Comparison of ENCODE assay signal across 31 cellular contexts in the genomic region with DNA sequence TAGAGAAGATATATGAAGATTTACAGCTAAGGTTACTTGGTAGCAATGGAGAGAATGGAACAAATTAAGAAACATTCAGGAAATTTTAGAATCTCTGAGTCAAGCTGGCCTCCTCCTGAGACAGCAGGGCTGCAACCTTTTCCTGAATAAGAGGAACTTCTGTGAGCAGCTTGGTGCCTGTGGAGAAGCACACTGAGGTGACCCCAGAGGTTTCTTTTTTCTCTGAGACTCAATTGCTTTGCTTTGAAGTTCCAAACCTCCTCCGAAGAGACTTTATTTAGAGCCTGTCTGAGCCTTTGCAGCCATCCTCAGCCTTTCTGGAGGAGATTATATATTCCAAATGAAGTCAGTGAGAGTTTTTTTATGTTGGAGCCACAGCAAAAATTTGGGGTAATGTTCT.
DNase-seq lines count a peak whose midpoint lies in the region; ATAC-seq, FAIRE-seq and TF ChIP-seq lines count a peak whose summit lies in the region.
"Had no signal": no experiment of that assay in that cellular context is flagged by ENCODE, and none has a peak within 500 bp of the region (broad histone marks: within the 10 kb centered on the region; RNA-seq: fewer than 3 reads in every experiment).

No MANE protein-coding gene starts in this region.

- ATAC-seq in activated naive CD8-positive, alpha-beta T cell treated with anti-CD3 and anti-CD28 coated beads, Interleukin-2, amount 50 U/mL, for 24 hours, result no peak
- ATAC-seq in HG02970 (IDR thresholded peaks at IDR 0.05; ENCODE audit: low FRiP score, unreplicated experiment), result no peak
- ATAC-seq: A549; left lobe of liver; stimulated activated effector memory CD8-positive, alpha-beta T cell treated with anti-CD3 and anti-CD28 coated beads, Interleukin-12 subunit alpha, Interleukin-12 subunit beta, amount 100 ng/mL, for 72 hours; T-helper 17 cell had no signal

- no peaks in the 10 kb centered on the region for H3K36me3 Mint-ChIP-seq in activated naive CD8-positive, alpha-beta T cell treated with anti-CD3 and anti-CD28 coated beads, Interleukin-2, amount 50 U/mL, for 24 hours (ENCODE audit: low read depth)
- H3K36me3 Mint-ChIP-seq: naive B cell; stimulated activated effector memory CD8-positive, alpha-beta T cell treated with anti-CD3 and anti-CD28 coated beads, Interleukin-12 subunit alpha, Interleukin-12 subunit beta, amount 100 ng/mL, for 72 hours had no signal

- H3K27me3 ChIP-seq in iPS DF 6.9 (ENCODE audit: control insufficient read depth, insufficient read depth, low read length), result no peaks in the 10 kb centered on the region
- H3K27me3 ChIP-seq: BE2C, cardiac muscle cell, suprapubic skin, uterus had no signal

- no peaks in the 10 kb centered on the region; the same call in none of the 2 replicates for H3K4me1 ChIP-seq in iPS DF 6.9 (ENCODE audit: control insufficient read depth, insufficient read depth, low read length)
- H3K4me1 ChIP-seq: A549, BE2C, SJCRH30, suprapubic skin, uterus had no signal

- no peaks in the 10 kb centered on the region for H3K9me3 ChIP-seq in iPS DF 6.9 (ENCODE audit: control insufficient read depth, insufficient read depth, low read length)
- H3K9me3 ChIP-seq: A549, BE2C, SJCRH30, suprapubic skin, uterus had no signal

- no peaks in the 10 kb centered on the region for H3K4me1 Mint-ChIP-seq in activated naive CD8-positive, alpha-beta T cell treated with anti-CD3 and anti-CD28 coated beads, Interleukin-2, amount 50 U/mL, for 24 hours
- H3K4me1 Mint-ChIP-seq: activated CD4-positive, alpha-beta T cell treated with anti-CD3 and anti-CD28 coated beads, Interleukin-2, amount 10 ng/mL, durations not matched to agents 7 days and 5 days; IgD-negative memory B cell; immature natural killer cell; naive B cell; stimulated activated effector memory CD8-positive, alpha-beta T cell treated with anti-CD3 and anti-CD28 coated beads, Interleukin-12 subunit alpha, Interleukin-12 subunit beta, amount 100 ng/mL, for 72 hours; T-helper 17 cell had no signal

- no peak for TF ChIP-seq CTCF in astrocyte of the spinal cord (IDR thresholded peaks at IDR 0.05; ENCODE audit: low read depth, low read length)

- no peak overlapping the region for H3K4me3 Mint-ChIP-seq in activated naive CD8-positive, alpha-beta T cell treated with anti-CD3 and anti-CD28 coated beads, Interleukin-2, amount 50 U/mL, for 24 hours
- H3K4me3 Mint-ChIP-seq: activated CD4-positive, alpha-beta T cell treated with anti-CD3 and anti-CD28 coated beads, Interleukin-2, amount 10 ng/mL, durations not matched to agents 7 days and 5 days; IgD-negative memory B cell; immature natural killer cell; naive B cell; stimulated activated effector memory CD8-positive, alpha-beta T cell treated with anti-CD3 and anti-CD28 coated beads, Interleukin-12 subunit alpha, Interleukin-12 subunit beta, amount 100 ng/mL, for 72 hours; T-helper 17 cell had no signal

- no peak overlapping the region for H3K27ac ChIP-seq in iPS DF 6.9 (ENCODE audit: low read length)
- H3K27ac ChIP-seq: A549, cardiac muscle cell, SJCRH30, suprapubic skin, uterus, WERI-Rb-1 had no signal

- H3K27ac Mint-ChIP-seq in activated naive CD8-positive, alpha-beta T cell treated with anti-CD3 and anti-CD28 coated beads, Interleukin-2, amount 50 U/mL, for 24 hours, result no peak overlapping the region
- H3K27ac Mint-ChIP-seq: activated CD4-positive, alpha-beta T cell treated with anti-CD3 and anti-CD28 coated beads, Interleukin-2, amount 10 ng/mL, durations not matched to agents 7 days and 5 days; IgD-negative memory B cell; immature natural killer cell; naive B cell; stimulated activated effector memory CD8-positive, alpha-beta T cell treated with anti-CD3 and anti-CD28 coated beads, Interleukin-12 subunit alpha, Interleukin-12 subunit beta, amount 100 ng/mL, for 72 hours; T-helper 17 cell had no signal

- in situ Hi-C loops in astrocyte of the spinal cord (cut with HindIII; ENCODE audit: low sequenced_read_pairs), result no loop called here

- FAIRE-seq in frontal cortex (lab: Jason Lieb, UNC), result no peak
- FAIRE-seq: A549, RCC 7860 had no signal

- H3K27me3 Mint-ChIP-seq in activated naive CD8-positive, alpha-beta T cell treated with anti-CD3 and anti-CD28 coated beads, Interleukin-2, amount 50 U/mL, for 24 hours, result no peaks in the 10 kb centered on the region
- H3K27me3 Mint-ChIP-seq: activated CD4-positive, alpha-beta T cell treated with anti-CD3 and anti-CD28 coated beads, Interleukin-2, amount 10 ng/mL, durations not matched to agents 7 days and 5 days; IgD-negative memory B cell; naive B cell; T-helper 17 cell had no signal

- WGBS in iPS DF 6.9 (ENCODE audit: insufficient coverage, insufficient read length), result no CpG with 5 or more reads among the region's 1 CpG

- H3K4me3 ChIP-seq in astrocyte of the spinal cord (ENCODE audit: low read depth, low read length) (no peak overlapping the region), iPS DF 6.9 (ENCODE audit: low read length) (no peak overlapping the region)
- H3K4me3 ChIP-seq: A549, cardiac muscle cell, SJCRH30, smooth muscle cell, suprapubic skin, uterus had no signal

- DNase-seq in GM03348 (ENCODE audit: low spot score), result peak; percentile 25
- peak; percentile 43 for DNase-seq in MV-4-11 (lab: John Stamatoyannopoulos, UW)
- peak; percentile 82 for DNase-seq in astrocyte of the spinal cord (ENCODE audit: low read depth, low spot score)
- DNase-seq in iPS DF 6.9 (ENCODE audit: low read depth, low spot score), result peak; percentile 5
- DNase-seq in NCI-H1417 (lab: John Stamatoyannopoulos, UW), result no peak
- no peak for DNase-seq in activated naive CD8-positive, alpha-beta T cell treated with anti-CD3 and anti-CD28 coated beads, Interleukin-2, amount 50 U/mL, for 24 hours
- DNase-seq in frontal cortex (ENCODE audit: low spot score in 2 of 2), result no peak
- DNase-seq: activated CD4-positive, alpha-beta T cell treated with anti-CD3 and anti-CD28 coated beads, Interleukin-2, amount 10 ng/mL, durations not matched to agents 7 days and 5 days; activated naive CD4-positive, alpha-beta T cell; activated T-cell treated with anti-CD3 and anti-CD28 coated beads, Interleukin-2, amount 50 U/mL, for 48 hours; amniotic stem cell; BE2C; immature natural killer cell; naive B cell; NCI-H1436 treated with DMSO at 0.1 percent for 48 hours; NCI-H510A treated with DMSO at 0.1 percent for 48 hours; occipital lobe; SJCRH30; stimulated activated CD4-positive, alpha-beta T cell treated with anti-CD3 and anti-CD28 coated beads, Interleukin-2, amount 100 ng/mL, for 48 hours; T-helper 17 cell; uterus; WERI-Rb-1 had no signal

- H3K9me3 Mint-ChIP-seq in activated naive CD8-positive, alpha-beta T cell treated with anti-CD3 and anti-CD28 coated beads, Interleukin-2, amount 50 U/mL, for 24 hours, result peaks cover under 1% of the 10 kb centered on the region

- H3K36me3 ChIP-seq in iPS DF 6.9 (ENCODE audit: control insufficient read depth, insufficient read depth, low read length), result no peaks in the 10 kb centered on the region
- H3K36me3 ChIP-seq: BE2C, cardiac muscle cell, SJCRH30, suprapubic skin, uterus, WERI-Rb-1 had no signal

Comparison
In these comparisons a context has a peak if more than half of its experiments do, and no peak if none do; other contexts are left out.
1. DNase-seq: peak in GM03348 (single experiment), MV-4-11 (single experiment), astrocyte of the spinal cord (single experiment) and iPS DF 6.9 (single experiment); none in NCI-H1417 (0 of 3), activated naive CD8-positive, alpha-beta T cell treated with anti-CD3 and anti-CD28 coated beads, Interleukin-2, amount 50 U/mL, for 24 hours (single experiment) and frontal cortex (0 of 2).